Comparison of ENCODE assay signal across 14 cellular contexts in the genomic region with DNA sequence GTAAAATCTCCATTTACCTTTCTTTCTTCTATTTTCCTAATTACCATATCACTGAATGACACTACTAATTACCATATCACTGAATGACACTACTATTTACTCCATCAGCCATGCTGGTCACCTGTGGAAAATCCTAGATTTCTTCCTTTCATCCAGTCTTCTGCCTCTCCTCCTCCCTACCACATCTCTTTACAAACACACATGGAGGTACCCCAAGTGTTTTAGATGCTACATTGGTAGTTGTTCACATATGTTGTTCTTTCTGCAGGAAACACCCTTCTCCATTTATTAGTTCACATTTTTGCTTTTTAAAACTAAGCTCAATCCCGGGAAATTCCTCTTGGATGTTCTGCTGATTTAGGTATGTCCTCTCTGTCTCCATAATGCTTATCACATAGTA.
"Had no signal": no experiment of that assay in that cellular context is flagged by ENCODE, and none has a peak within 500 bp of the region (broad histone marks: within the 10 kb centered on the region; RNA-seq: fewer than 3 reads in every experiment).

No MANE protein-coding gene starts in this region.

- H3K9me3 ChIP-seq: right atrium auricular region, upper lobe of right lung had no signal

- H3K36me3 Mint-ChIP-seq: activated CD4-positive, alpha-beta memory T cell treated with anti-CD3 and anti-CD28 coated beads for 36 hours had no signal

- H3K27me3 ChIP-seq: right atrium auricular region, upper lobe of right lung had no signal

- H3K4me1 Mint-ChIP-seq: nephron progenitor cell had no signal

- H3K36me3 ChIP-seq: WERI-Rb-1 had no signal

- DNase-seq: activated CD4-positive, alpha-beta memory T cell treated with anti-CD3 and anti-CD28 coated beads for 36 hours; activated CD8-positive, alpha-beta memory T cell treated with anti-CD3 and anti-CD28 coated beads, Interleukin-2, amount 50 U/mL, for 4 hours; activated naive CD4-positive, alpha-beta T cell treated with Interleukin-2 at 50 U/mL for 16 hours; endodermal cell; head of caudate nucleus; mesenchymal stem cell; nephron progenitor cell; stimulated activated CD4-positive, alpha-beta T cell treated with anti-CD3 and anti-CD28 coated beads, Interleukin-4, amount 100 ng/mL, for 24 hours; stimulated activated naive CD8-positive, alpha-beta T cell treated with anti-CD3 and anti-CD28 coated beads, Interleukin-15, amount 100 ng/mL, for 72 hours; T-cell; upper lobe of right lung; WERI-Rb-1 had no signal

- H3K4me3 Mint-ChIP-seq: activated CD4-positive, alpha-beta memory T cell treated with anti-CD3 and anti-CD28 coated beads for 36 hours; endodermal cell; nephron progenitor cell; T-cell had no signal

- ATAC-seq: stimulated activated naive CD8-positive, alpha-beta T cell treated with anti-CD3 and anti-CD28 coated beads, Interleukin-15, amount 100 ng/mL, for 72 hours; T-cell; upper lobe of right lung had no signal

- H3K4me1 ChIP-seq: right atrium auricular region, upper lobe of right lung had no signal

- H3K27ac Mint-ChIP-seq: activated CD4-positive, alpha-beta memory T cell treated with anti-CD3 and anti-CD28 coated beads for 36 hours; endodermal cell; nephron progenitor cell; progenitor cell of endocrine pancreas had no signal

- H3K4me3 ChIP-seq: right atrium auricular region, upper lobe of right lung had no signal

- H3K9me3 Mint-ChIP-seq: activated CD4-positive, alpha-beta memory T cell treated with anti-CD3 and anti-CD28 coated beads for 36 hours; endodermal cell; nephron progenitor cell; T-cell had no signal

- H3K27ac ChIP-seq: right atrium auricular region, upper lobe of right lung, WERI-Rb-1 had no signal

- H3K27me3 Mint-ChIP-seq: progenitor cell of endocrine pancreas; stimulated activated naive CD8-positive, alpha-beta T cell treated with anti-CD3 and anti-CD28 coated beads, Interleukin-15, amount 100 ng/mL, for 72 hours; T-cell had no signal
